ENCODE assay signal across 1 cellular context in the genomic region with DNA sequence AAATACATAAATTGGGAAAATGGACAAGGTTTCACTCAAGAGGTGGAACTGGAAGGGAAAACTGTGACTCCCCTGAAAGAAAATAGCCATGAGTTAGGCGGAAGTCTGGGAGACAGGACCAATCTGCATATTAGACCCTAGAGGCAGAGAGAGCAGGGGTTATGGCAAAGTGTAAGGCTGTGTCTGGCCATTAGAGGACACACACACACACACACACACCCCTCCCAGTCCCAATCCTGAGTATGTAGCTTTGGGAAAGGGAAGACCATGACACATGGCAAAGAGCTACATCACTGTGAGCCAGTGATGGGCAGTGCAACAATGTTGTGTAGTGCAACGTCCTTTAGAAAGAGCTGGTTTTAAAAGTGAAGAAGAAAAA.
TF ChIP-seq lines count a peak whose summit lies in the region.

No MANE protein-coding gene starts in this region.

TF ChIP-seq in HCT116, 20 proteins besides CTCF, POLR2A, EP300 and RAD21:
- no peak for TF ChIP-seq EGR1 (IDR thresholded peaks at IDR 0.05; ENCODE audit: low read depth)
- no peak for TF ChIP-seq EZH2phosphoT487 (IDR thresholded peaks at IDR 0.05; ENCODE audit: borderline replicate concordance)
- TF ChIP-seq ELF1 (IDR thresholded peaks at IDR 0.05; ENCODE audit: borderline replicate concordance, low read depth), result no peak
- no peak for TF ChIP-seq CBX3 (IDR thresholded peaks at IDR 0.05; ENCODE audit: low read depth)
- TF ChIP-seq, protein P1, sequence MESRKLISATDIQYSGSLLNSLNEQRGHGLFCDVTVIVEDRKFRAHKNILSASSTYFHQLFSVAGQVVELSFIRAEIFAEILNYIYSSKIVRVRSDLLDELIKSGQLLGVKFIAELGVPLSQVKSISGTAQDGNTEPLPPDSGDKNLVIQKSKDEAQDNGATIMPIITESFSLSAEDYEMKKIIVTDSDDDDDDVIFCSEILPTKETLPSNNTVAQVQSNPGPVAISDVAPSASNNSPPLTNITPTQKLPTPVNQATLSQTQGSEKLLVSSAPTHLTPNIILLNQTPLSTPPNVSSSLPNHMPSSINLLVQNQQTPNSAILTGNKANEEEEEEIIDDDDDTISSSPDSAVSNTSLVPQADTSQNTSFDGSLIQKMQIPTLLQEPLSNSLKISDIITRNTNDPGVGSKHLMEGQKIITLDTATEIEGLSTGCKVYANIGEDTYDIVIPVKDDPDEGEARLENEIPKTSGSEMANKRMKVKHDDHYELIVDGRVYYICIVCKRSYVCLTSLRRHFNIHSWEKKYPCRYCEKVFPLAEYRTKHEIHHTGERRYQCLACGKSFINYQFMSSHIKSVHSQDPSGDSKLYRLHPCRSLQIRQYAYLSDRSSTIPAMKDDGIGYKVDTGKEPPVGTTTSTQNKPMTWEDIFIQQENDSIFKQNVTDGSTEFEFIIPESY (IDR thresholded peaks at IDR 0.05; ENCODE audit: extremely low read depth, insufficient replicate concordance, low read length), result no peak
